8 cellular contexts compared by ENCODE assay signal in genomic region chr1:209651148-209651547, GRCh38. TPM values are rescaled to one million over a fixed set of nuclear protein-coding genes. Genes with fewer than 3 reads are reported as not detected.
A peak's percentile ranks its signal among the peaks of the same experiment; 100 is the strongest.
DNase-seq lines count a peak whose midpoint lies in the region; ATAC-seq lines count a peak whose summit lies in the region.

No MANE protein-coding gene starts in this region.

- peak overlapping the region; percentile 100 for H3K27ac ChIP-seq in epithelial cell of prostate

- ATAC-seq in GM19324 (IDR thresholded peaks at IDR 0.05; ENCODE audit: low FRiP score, unreplicated experiment), result peak; percentile 44
- no peak for ATAC-seq in HG03097 (IDR thresholded peaks at IDR 0.05; ENCODE audit: low FRiP score, unreplicated experiment)

- DNase-seq in 8988T, result peak; percentile 46
- peak; percentile 68 for DNase-seq in HS-27A (ENCODE audit: low read depth)
- peak; percentile 44 to 64 for DNase-seq in activated CD4-positive, alpha-beta T cell treated with anti-CD3 and anti-CD28 coated beads for 24 hours (ENCODE audit: low read depth in 2 of 2)
- no peak for DNase-seq in epithelial cell of prostate (ENCODE audit: low read depth, low spot score)
- DNase-seq in pulmonary artery endothelial cell (ENCODE audit: low read depth, low spot score), result peak; percentile 43
- DNase-seq in NCI-H1930 (lab: John Stamatoyannopoulos, UW), result no peak

RNA-seq across cellular contexts. Expression of gene LAMB3, which starts 1.1 kb away (rescaled TPM):
- 7.1 and 14.5 TPM in 2 replicates for total RNA-seq in pulmonary artery endothelial cell

RNA-seq across cellular contexts. Expression of gene G0S2, which starts 24.1 kb away (rescaled TPM):
- total RNA-seq in pulmonary artery endothelial cell, result 2.0 and 16.0 TPM in 2 replicates

RNA-seq across cellular contexts. Expression of gene HSD11B1, which starts 53.5 kb away (rescaled TPM):
- 0.07 TPM in 1 of 2 replicates, not detected in the other for total RNA-seq in pulmonary artery endothelial cell

Comparison
In these comparisons a context has a peak if more than half of its experiments do, and no peak if none do; other contexts are left out.
1. DNase-seq: peak in 8988T (single experiment), HS-27A (single experiment), activated CD4-positive, alpha-beta T cell treated with anti-CD3 and anti-CD28 coated beads for 24 hours (2 of 2) and pulmonary artery endothelial cell (single experiment); none in epithelial cell of prostate (single experiment) and NCI-H1930 (0 of 2).